ENCODE assay signal across 25 cellular contexts in the genomic region with DNA sequence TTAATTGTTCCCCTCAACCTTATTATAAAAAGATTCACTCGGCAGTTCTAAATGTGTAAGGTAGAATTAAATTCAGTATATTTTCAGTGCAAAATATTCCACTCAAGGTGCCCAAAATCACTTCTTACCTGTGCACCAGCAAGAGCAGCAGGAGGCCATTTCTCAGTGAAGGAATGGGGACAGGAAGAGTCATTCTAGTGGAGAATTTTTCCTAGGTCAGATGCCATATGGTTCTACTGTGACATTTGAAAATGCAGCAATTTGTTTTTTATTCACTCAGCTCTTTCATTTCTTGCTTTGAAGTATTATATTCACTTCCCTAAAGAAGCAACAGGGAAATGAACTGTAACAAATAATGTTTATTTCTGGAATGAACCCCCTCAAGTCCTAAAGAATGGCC.
"Had no signal": no experiment of that assay in that cellular context is flagged by ENCODE, and none has a peak within 500 bp of the region (broad histone marks: within the 10 kb centered on the region; RNA-seq: fewer than 3 reads in every experiment).

No MANE protein-coding gene starts in this region.

- H3K4me1 ChIP-seq: colonic mucosa, esophagus squamous epithelium, gastrocnemius medialis, heart right ventricle, left ventricle myocardium inferior had no signal

- H3K4me3 ChIP-seq: colonic mucosa, esophagus squamous epithelium, gastrocnemius medialis, heart right ventricle, left ventricle myocardium inferior, lung had no signal

- H3K27me3 ChIP-seq: colonic mucosa, esophagus squamous epithelium, gastrocnemius medialis, heart right ventricle had no signal

- DNase-seq: colonic mucosa; cortex of kidney; effector CD8-positive, alpha-beta T cell; effector memory CD8-positive, alpha-beta T cell; endodermal cell; erythroblast; esophagus squamous epithelium; foreskin fibroblast; foreskin melanocyte; gastrocnemius medialis; glutamatergic neuron; head of caudate nucleus; heart right ventricle; hypothalamus; immature natural killer cell; islet precursor cell; kidney; kidney glomerular epithelial cell; left colon; left ventricle myocardium inferior; mammary epithelial cell; mesendoderm; midbrain had no signal

- H3K27ac ChIP-seq: colonic mucosa, epithelial cell of prostate, esophagus squamous epithelium, gastrocnemius medialis, heart right ventricle, left ventricle myocardium inferior had no signal

- H3K9me3 ChIP-seq: colonic mucosa, gastrocnemius medialis had no signal

- H3K36me3 ChIP-seq: colonic mucosa, esophagus squamous epithelium, gastrocnemius medialis, heart right ventricle, left ventricle myocardium inferior had no signal
